In the genomic region with DNA sequence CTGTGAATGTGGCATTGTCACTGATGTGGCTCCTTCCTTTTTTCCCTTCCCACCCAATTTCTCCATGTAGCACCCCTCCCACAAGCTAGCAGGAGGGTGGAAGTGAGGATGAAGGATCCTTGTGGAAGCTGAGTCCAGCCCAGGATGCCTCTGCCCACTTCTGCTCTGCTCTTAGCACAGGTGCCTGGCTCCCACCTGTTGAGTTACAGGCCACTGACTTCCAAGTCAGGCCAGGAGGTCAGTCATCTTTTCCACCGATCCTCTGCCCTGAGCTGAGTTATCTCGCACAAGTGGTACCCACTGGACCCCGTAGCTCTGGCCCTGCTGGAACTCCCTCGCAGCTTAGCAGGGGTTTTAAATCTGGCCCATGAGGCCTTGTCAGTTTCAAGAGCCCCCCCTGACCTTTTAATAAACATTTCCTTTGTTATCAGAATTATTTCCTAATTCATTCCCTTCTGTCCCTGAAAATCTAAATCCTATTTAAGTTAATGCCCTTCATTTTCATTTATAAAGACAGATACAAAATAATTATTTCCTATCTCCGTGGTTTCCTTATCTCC, we compare ENCODE assay signal across 22 cellular contexts.
"Had no signal": no experiment of that assay in that cellular context is flagged by ENCODE, and none has a peak within 500 bp of the region (broad histone marks: within the 10 kb centered on the region; RNA-seq: fewer than 3 reads in every experiment).

No MANE protein-coding gene starts in this region.

- H3K4me3 ChIP-seq: adrenal gland, breast epithelium, Peyer's patch, SJSA1 had no signal

- H3K27me3 ChIP-seq: adrenal gland, breast epithelium, Peyer's patch, SJSA1 had no signal

- H3K4me3 Mint-ChIP-seq: activated CD8-positive, alpha-beta T cell treated with anti-CD3 and anti-CD28 coated beads, Interleukin-2, amount 10 ng/mL, durations not matched to agents 7 days and 5 days; activated naive CD8-positive, alpha-beta T cell treated with anti-CD3 and anti-CD28 coated beads, Interleukin-2, amount 10 ng/mL, durations not matched to agents 7 days and 5 days had no signal

- H3K27ac Mint-ChIP-seq: activated CD8-positive, alpha-beta T cell treated with anti-CD3 and anti-CD28 coated beads, Interleukin-2, amount 10 ng/mL, durations not matched to agents 7 days and 5 days; activated naive CD8-positive, alpha-beta T cell treated with anti-CD3 and anti-CD28 coated beads, Interleukin-2, amount 10 ng/mL, durations not matched to agents 7 days and 5 days had no signal

- H3K4me1 Mint-ChIP-seq: activated naive CD8-positive, alpha-beta T cell treated with anti-CD3 and anti-CD28 coated beads, Interleukin-2, amount 10 ng/mL, durations not matched to agents 7 days and 5 days had no signal

- H3K36me3 Mint-ChIP-seq: activated naive CD8-positive, alpha-beta T cell treated with anti-CD3 and anti-CD28 coated beads, Interleukin-2, amount 10 ng/mL, durations not matched to agents 7 days and 5 days had no signal

- H3K9me3 Mint-ChIP-seq: activated naive CD8-positive, alpha-beta T cell treated with anti-CD3 and anti-CD28 coated beads, Interleukin-2, amount 10 ng/mL, durations not matched to agents 7 days and 5 days had no signal

- ATAC-seq: activated CD8-positive, alpha-beta T cell treated with anti-CD3 and anti-CD28 coated beads, Interleukin-2, amount 10 ng/mL, durations not matched to agents 7 days and 5 days had no signal

- H3K27me3 Mint-ChIP-seq: activated naive CD8-positive, alpha-beta T cell treated with anti-CD3 and anti-CD28 coated beads, Interleukin-2, amount 10 ng/mL, durations not matched to agents 7 days and 5 days had no signal

- H3K36me3 ChIP-seq: adrenal gland, breast epithelium, Peyer's patch, SJSA1 had no signal

- H3K9me3 ChIP-seq: adrenal gland, breast epithelium, Peyer's patch, SJSA1 had no signal

- H3K4me1 ChIP-seq: adrenal gland, breast epithelium, Peyer's patch, SJSA1 had no signal

- DNase-seq: activated CD4-positive, alpha-beta T cell treated with anti-CD3 and anti-CD28 coated beads, Interleukin-2, amount 50 U/mL, for 4 hours; activated CD4-positive, CD25-positive, alpha-beta regulatory T cell; activated CD8-positive, alpha-beta memory T cell treated with anti-CD3 and anti-CD28 coated beads, Interleukin-2, amount 50 U/mL, for 48 hours; activated CD8-positive, alpha-beta T cell treated with anti-CD3 and anti-CD28 coated beads, Interleukin-2, amount 10 ng/mL, durations not matched to agents 7 days and 5 days; activated naive CD4-positive, alpha-beta T cell treated with anti-CD3 and anti-CD28 coated beads, Interleukin-2, amount 50 U/mL, for 16 hours; activated naive CD8-positive, alpha-beta T cell treated with anti-CD3 and anti-CD28 coated beads, Interleukin-2, amount 10 ng/mL, durations not matched to agents 7 days and 5 days; activated T-cell treated with anti-CD3 and anti-CD28 coated beads, Interleukin-2, amount 50 U/mL, for 1 hour; adrenal gland; anterior cingulate cortex; caudate nucleus; MM.1S; NCI-H1105; NCI-H1436; NCI-H1694 treated with DMSO at 0.1 percent for 48 hours; NCI-H2029 treated with DMSO at 0.1 percent for 48 hours; NCI-H345; NK-92 treated with Interleukin-12 subunit alpha and Interleukin-12 subunit beta, amount 100 ng/mL, for 24 hours; Peyer's patch; SHP77; T-helper 1 cell had no signal
